13 cellular contexts compared by ENCODE assay signal in the genomic region with DNA sequence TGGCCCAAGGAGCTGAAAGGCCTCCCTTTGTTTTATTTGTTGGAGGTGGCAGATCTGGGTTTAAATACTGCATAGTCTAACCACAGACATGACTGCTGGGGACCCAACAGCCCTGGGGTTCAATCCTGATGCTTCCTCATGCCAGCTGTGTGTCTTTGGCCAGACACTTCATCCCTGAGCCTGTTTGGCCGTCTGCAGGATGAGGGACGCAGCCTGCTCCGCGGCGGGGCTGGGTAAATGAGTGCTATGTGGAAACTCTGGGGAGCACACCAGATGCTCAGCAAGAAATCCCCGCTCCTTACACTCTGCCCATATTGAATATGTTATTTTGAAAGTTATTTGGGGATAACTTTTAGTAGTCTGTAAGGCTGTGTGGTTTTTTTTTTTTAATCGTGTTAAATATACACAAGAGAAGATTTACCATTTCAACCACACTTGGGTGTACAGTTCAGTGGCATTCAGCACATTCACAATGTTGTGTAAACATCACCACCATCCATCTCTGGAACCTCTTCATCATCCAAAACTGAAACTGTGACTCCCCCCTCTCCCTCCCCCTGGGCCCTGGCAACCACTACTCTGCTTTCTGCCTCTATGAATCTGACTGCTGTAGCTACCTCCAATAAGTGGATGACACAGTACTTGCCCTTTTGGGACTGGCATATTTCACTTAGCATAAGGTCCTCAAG. TPM values are rescaled to one million over a fixed set of nuclear protein-coding genes. Genes with fewer than 3 reads are reported as not detected.
DNase-seq lines count a peak whose midpoint lies in the region; ATAC-seq and TF ChIP-seq lines count a peak whose summit lies in the region.
"Had no signal": no experiment of that assay in that cellular context is flagged by ENCODE, and none has a peak within 500 bp of the region (broad histone marks: within the 10 kb centered on the region; RNA-seq: fewer than 3 reads in every experiment).

No MANE protein-coding gene starts in this region.

- H3K4me3 ChIP-seq in fibroblast of villous mesenchyme (ENCODE audit: low read depth, low read length) (no peak overlapping the region), smooth muscle cell (no peak overlapping the region)
- H3K4me3 ChIP-seq: HAP-1, K562, lung had no signal

- peaks cover 0 to 8% (median 0%) of the 10 kb centered on the region in 4 donors for H3K4me1 Mint-ChIP-seq in naive thymus-derived CD8-positive, alpha-beta T cell

- TF ChIP-seq CTCF in fibroblast of villous mesenchyme (IDR thresholded peaks at IDR 0.05; ENCODE audit: insufficient read depth, low read depth, low read length) (no peak), smooth muscle cell (IDR thresholded peaks at IDR 0.05; ENCODE audit: borderline replicate concordance, insufficient read depth, poor library complexity, severe bottlenecking) (no peak)

- no peak overlapping the region for H2AFZ ChIP-seq in smooth muscle cell (ENCODE audit: low read depth)

- H3K36me3 ChIP-seq in smooth muscle cell (ENCODE audit: low read depth), result no peaks in the 10 kb centered on the region

- no peaks in the 10 kb centered on the region for H3K36me3 Mint-ChIP-seq in naive thymus-derived CD8-positive, alpha-beta T cell

- H3K27me3 ChIP-seq in smooth muscle cell (ENCODE audit: low read depth), result no peaks in the 10 kb centered on the region

- H3K4me3 Mint-ChIP-seq in naive thymus-derived CD8-positive, alpha-beta T cell, result no peak overlapping the region

- no peak for ATAC-seq in GM19351 (IDR thresholded peaks at IDR 0.05; ENCODE audit: unreplicated experiment)
- ATAC-seq in GM19467 (IDR thresholded peaks at IDR 0.05; ENCODE audit: unreplicated experiment), result no peak
- ATAC-seq in naive thymus-derived CD8-positive, alpha-beta T cell, result no peak
- ATAC-seq: K562 had no signal

- no peaks in the 10 kb centered on the region for H3K9me3 ChIP-seq in smooth muscle cell (replicated peaks; ENCODE audit: low read depth)
- H3K9me3 ChIP-seq: HAP-1 had no signal

- peaks cover 8% of the 10 kb centered on the region for H3K4me1 ChIP-seq in smooth muscle cell (ENCODE audit: low read depth)
- H3K4me1 ChIP-seq: HAP-1 had no signal

- no peak overlapping the region for H3K9ac ChIP-seq in smooth muscle cell (ENCODE audit: low read depth)

- 60% methylated on average over 7 of the region's 7 CpGs for WGBS in smooth muscle cell (ENCODE audit: low lambda C conversion rate)

- H3K27ac ChIP-seq in smooth muscle cell (ENCODE audit: low read depth), result peak overlapping the region; percentile 89

- H4K20me1 ChIP-seq in smooth muscle cell (ENCODE audit: low read depth), result peaks cover 49% of the 10 kb centered on the region

- DNase-seq in GM03348 (ENCODE audit: low spot score) (peak; percentile 45), fibroblast of villous mesenchyme (ENCODE audit: low read depth) (peak; percentile 83), smooth muscle cell (lab: John Stamatoyannopoulos, UW; ENCODE audit: unreplicated experiment) (no peak), DMS79 treated with DMSO at 0.1 percent for 48 hours (lab: John Stamatoyannopoulos, UW) (no peak)
- DNase-seq in activated CD4-positive, alpha-beta T cell treated with anti-CD3 and anti-CD28 coated beads, Interleukin-2, amount 50 U/mL, for 48 hours, result peak; percentile 46 to 65
- DNase-seq in naive thymus-derived CD8-positive, alpha-beta T cell, result no peak
- DNase-seq: GDM1, SW 1271 had no signal

- H3K4me2 ChIP-seq in smooth muscle cell, result peak overlapping the region; percentile 32

- peaks cover 5% of the 10 kb centered on the region for H3K79me2 ChIP-seq in smooth muscle cell (ENCODE audit: low read depth)

- H3K27me3 Mint-ChIP-seq in naive thymus-derived CD8-positive, alpha-beta T cell, result peaks cover 1 to 8% (median 4%) of the 10 kb centered on the region in 5 donors

- peaks cover 8% of the 10 kb centered on the region for H3F3A ChIP-seq in smooth muscle cell (ENCODE audit: low read depth)

- H3K27ac Mint-ChIP-seq in naive thymus-derived CD8-positive, alpha-beta T cell, result no peak overlapping the region

- POLR2A ChIA-PET in naive thymus-derived CD8-positive, alpha-beta T cell (lab: Charles Lee), result no interaction called here

- no peaks in the 10 kb centered on the region for H3K9me3 Mint-ChIP-seq in naive thymus-derived CD8-positive, alpha-beta T cell

RNA-seq across cellular contexts. Expression of a gene that starts 42.8 kb away (rescaled TPM):
- 28.1 and 32.2 TPM in 2 replicates for total RNA-seq in fibroblast of villous mesenchyme
- total RNA-seq in smooth muscle cell, result 36.5 and 36.7 TPM in 2 replicates
- polyA plus RNA-seq in smooth muscle cell, result 39.4 and 43.7 TPM in 2 replicates
- under 1 TPM; 0.47 to 0.55 TPM for total RNA-seq in naive thymus-derived CD8-positive, alpha-beta T cell
- polyA plus RNA-seq in naive thymus-derived CD8-positive, alpha-beta T cell, result under 1 TPM in 2 of 3 donors, not detected in 1; 0.09 to 0.10 TPM

Comparison
In these comparisons a context has a peak if more than half of its experiments do, and no peak if none do; other contexts are left out.
1. DNase-seq: peak in GM03348 (single experiment), activated CD4-positive, alpha-beta T cell treated with anti-CD3 and anti-CD28 coated beads, Interleukin-2, amount 50 U/mL, for 48 hours (2 of 2) and fibroblast of villous mesenchyme (single experiment); none in smooth muscle cell (single experiment), DMS79 treated with DMSO at 0.1 percent for 48 hours (single experiment) and naive thymus-derived CD8-positive, alpha-beta T cell (0 of 10).
2. RNA of a gene that starts 42.8 kb away (total RNA-seq): 36.5 to 36.7 TPM in smooth muscle cell and 28.1 to 32.2 TPM in fibroblast of villous mesenchyme; 0.47 to 0.55 TPM in naive thymus-derived CD8-positive, alpha-beta T cell; every median in the first group is over 10 times any median in the second.